In genomic region chr18:76454429-76454828, GRCh38 we compare ENCODE assay signal across 1 cellular context.
TF ChIP-seq lines count a peak whose summit lies in the region.

No MANE protein-coding gene starts in this region.

TF ChIP-seq in GM23338, 12 proteins besides CTCF, POLR2A, EP300 and RAD21 (continued from another document):
- TF ChIP-seq, protein P1, sequence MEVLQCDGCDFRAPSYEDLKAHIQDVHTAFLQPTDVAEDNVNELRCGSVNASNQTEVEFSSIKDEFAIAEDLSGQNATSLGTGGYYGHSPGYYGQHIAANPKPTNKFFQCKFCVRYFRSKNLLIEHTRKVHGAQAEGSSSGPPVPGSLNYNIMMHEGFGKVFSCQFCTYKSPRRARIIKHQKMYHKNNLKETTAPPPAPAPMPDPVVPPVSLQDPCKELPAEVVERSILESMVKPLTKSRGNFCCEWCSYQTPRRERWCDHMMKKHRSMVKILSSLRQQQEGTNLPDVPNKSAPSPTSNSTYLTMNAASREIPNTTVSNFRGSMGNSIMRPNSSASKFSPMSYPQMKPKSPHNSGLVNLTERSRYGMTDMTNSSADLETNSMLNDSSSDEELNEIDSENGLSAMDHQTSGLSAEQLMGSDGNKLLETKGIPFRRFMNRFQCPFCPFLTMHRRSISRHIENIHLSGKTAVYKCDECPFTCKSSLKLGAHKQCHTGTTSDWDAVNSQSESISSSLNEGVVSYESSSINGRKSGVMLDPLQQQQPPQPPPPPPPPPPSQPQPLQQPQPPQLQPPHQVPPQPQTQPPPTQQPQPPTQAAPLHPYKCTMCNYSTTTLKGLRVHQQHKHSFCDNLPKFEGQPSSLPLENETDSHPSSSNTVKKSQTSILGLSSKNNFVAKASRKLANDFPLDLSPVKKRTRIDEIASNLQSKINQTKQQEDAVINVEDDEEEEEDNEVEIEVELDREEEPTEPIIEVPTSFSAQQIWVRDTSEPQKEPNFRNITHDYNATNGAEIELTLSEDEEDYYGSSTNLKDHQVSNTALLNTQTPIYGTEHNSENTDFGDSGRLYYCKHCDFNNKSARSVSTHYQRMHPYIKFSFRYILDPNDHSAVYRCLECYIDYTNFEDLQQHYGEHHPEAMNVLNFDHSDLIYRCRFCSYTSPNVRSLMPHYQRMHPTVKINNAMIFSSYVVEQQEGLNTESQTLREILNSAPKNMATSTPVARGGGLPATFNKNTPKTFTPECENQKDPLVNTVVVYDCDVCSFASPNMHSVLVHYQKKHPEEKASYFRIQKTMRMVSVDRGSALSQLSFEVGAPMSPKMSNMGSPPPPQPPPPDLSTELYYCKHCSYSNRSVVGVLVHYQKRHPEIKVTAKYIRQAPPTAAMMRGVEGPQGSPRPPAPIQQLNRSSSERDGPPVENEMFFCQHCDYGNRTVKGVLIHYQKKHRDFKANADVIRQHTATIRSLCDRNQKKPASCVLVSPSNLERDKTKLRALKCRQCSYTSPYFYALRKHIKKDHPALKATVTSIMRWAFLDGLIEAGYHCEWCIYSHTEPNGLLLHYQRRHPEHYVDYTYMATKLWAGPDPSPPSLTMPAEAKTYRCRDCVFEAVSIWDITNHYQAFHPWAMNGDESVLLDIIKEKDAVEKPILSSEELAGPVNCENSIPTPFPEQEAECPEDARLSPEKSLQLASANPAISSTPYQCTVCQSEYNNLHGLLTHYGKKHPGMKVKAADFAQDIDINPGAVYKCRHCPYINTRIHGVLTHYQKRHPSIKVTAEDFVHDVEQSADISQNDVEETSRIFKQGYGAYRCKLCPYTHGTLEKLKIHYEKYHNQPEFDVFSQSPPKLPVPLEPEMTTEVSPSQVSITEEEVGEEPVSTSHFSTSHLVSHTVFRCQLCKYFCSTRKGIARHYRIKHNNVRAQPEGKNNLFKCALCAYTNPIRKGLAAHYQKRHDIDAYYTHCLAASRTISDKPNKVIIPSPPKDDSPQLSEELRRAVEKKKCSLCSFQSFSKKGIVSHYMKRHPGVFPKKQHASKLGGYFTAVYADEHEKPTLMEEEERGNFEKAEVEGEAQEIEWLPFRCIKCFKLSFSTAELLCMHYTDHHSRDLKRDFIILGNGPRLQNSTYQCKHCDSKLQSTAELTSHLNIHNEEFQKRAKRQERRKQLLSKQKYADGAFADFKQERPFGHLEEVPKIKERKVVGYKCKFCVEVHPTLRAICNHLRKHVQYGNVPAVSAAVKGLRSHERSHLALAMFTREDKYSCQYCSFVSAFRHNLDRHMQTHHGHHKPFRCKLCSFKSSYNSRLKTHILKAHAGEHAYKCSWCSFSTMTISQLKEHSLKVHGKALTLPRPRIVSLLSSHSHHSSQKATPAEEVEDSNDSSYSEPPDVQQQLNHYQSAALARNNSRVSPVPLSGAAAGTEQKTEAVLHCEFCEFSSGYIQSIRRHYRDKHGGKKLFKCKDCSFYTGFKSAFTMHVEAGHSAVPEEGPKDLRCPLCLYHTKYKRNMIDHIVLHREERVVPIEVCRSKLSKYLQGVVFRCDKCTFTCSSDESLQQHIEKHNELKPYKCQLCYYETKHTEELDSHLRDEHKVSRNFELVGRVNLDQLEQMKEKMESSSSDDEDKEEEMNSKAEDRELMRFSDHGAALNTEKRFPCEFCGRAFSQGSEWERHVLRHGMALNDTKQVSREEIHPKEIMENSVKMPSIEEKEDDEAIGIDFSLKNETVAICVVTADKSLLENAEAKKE (CRISPR knock-in tag; IDR thresholded peaks at IDR 0.05) = no peak
